23 cellular contexts compared by ENCODE assay signal in the genomic region with DNA sequence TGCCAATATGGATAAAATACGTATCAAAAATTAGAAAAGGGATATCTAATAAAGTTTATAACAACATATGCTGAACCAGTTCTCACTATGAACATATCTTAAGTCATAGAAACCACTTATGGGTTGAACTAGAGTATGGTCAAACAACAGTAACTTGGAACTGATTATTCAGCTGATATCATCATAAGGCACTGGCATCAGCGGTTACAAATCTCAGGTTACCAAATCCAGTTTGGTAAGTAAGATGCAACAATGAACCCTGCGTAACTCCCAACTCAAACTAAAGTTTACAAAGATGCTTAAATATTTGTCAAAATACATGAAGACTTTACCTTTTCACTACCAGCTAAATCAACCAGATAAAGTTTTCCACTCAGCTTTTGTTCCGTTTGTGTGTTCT. TPM values are rescaled to one million over a fixed set of nuclear protein-coding genes. Genes with fewer than 3 reads are reported as not detected.
DNase-seq lines count a peak whose midpoint lies in the region; ATAC-seq, FAIRE-seq and TF ChIP-seq lines count a peak whose summit lies in the region.
"Had no signal": no experiment of that assay in that cellular context is flagged by ENCODE, and none has a peak within 500 bp of the region (broad histone marks: within the 10 kb centered on the region; RNA-seq: fewer than 3 reads in every experiment).

No MANE protein-coding gene starts in this region.

- TF ChIP-seq POLR2A in A549 (IDR thresholded peaks at IDR 0.05; ENCODE audit: low read length): no peak

- H3K4me1 ChIP-seq in A549: peaks cover 12% of the 10 kb centered on the region; the same call in 1 of the 3 replicates
- peaks cover 3% of the 10 kb centered on the region; the same call in 1 of the 2 replicates for H3K4me1 ChIP-seq in PC-3 (ENCODE audit: insufficient read depth, low read length)

- TF ChIP-seq EP300 in A549 (IDR thresholded peaks at IDR 0.05): no peak

- FAIRE-seq in A549 (lab: Jason Lieb, UNC): peak; percentile 80
- FAIRE-seq in islet of Langerhans (lab: Jason Lieb, UNC): peak; percentile 17
- FAIRE-seq: GM18507, K562 had no signal

- no peaks in the 10 kb centered on the region for H3K9me2 ChIP-seq in PC-3 (replicated peaks; ENCODE audit: low read length)

- no TSS peak for BruUV-seq in PC-3 (replicated peaks; lab: Mats Ljungman, UMichigan)

- intact Hi-C loops in PC-3 (cut with micrococcal nuclease): no loop called here

- H3K27me3 Mint-ChIP-seq in activated T-cell treated with anti-CD3 and anti-CD28 coated beads, Interleukin-2, amount 50 U/mL, for 24 hours: no peaks in the 10 kb centered on the region
- H3K27me3 Mint-ChIP-seq in T-helper 2 cell treated with Interferon-gamma antibody and Interleukin-4, amounts not matched to agents 5 μg/mL and 100 μg/mL, for 36 hours (ENCODE audit: low read depth): no peaks in the 10 kb centered on the region
- H3K27me3 Mint-ChIP-seq: CD4-positive, CD25-positive, alpha-beta regulatory T cell had no signal

- DNase-seq in activated T-cell treated with anti-CD3 and anti-CD28 coated beads, Interleukin-2, amount 50 U/mL, for 24 hours: no peak
- no peak for DNase-seq in activated T-cell treated with anti-CD3 and anti-CD28 coated beads, Interleukin-2, amount 50 U/mL, for 1 hour
- DNase-seq in A549 (ENCODE audit: low read depth in 1 of 2, low spot score in 1 of 2) (no peak), PC-3 (peak; percentile 23), NCI-H1436 (lab: John Stamatoyannopoulos, UW) (no peak), EL (no peak)
- no peak for DNase-seq in T-helper 2 cell treated with Interferon-gamma antibody and Interleukin-4, amounts not matched to agents 5 μg/mL and 100 μg/mL, for 36 hours (ENCODE audit: low spot score)
- DNase-seq: CD4-positive, CD25-positive, alpha-beta regulatory T cell; GM23248; H9; Kasumi-1; MG63; NCI-H1105 treated with DMSO at 0.1 percent for 48 hours; NCI-H2029; NCI-H446 treated with DMSO at 0.1 percent for 48 hours; NCI-H526 treated with DMSO at 0.1 percent for 48 hours; RPMI8226; SHP77 had no signal

- no peak overlapping the region for H3K9ac ChIP-seq in PC-3 (ENCODE audit: low read length)
- H3K9ac ChIP-seq: BLaER1, GM23248 had no signal

- TF ChIP-seq CTCF in A549 (IDR thresholded peaks at IDR 0.05) (no peak), PC-3 (conservative IDR thresholded peaks at IDR 0.05; ENCODE audit: low read depth, low read length) (no peak)

- H3K4me3 Mint-ChIP-seq in activated T-cell treated with anti-CD3 and anti-CD28 coated beads, Interleukin-2, amount 50 U/mL, for 24 hours: no peak overlapping the region
- H3K4me3 Mint-ChIP-seq in T-helper 2 cell treated with Interferon-gamma antibody and Interleukin-4, amounts not matched to agents 5 μg/mL and 100 μg/mL, for 36 hours: no peak overlapping the region
- H3K4me3 Mint-ChIP-seq: CD4-positive, CD25-positive, alpha-beta regulatory T cell; H9 had no signal

- H4K20me1 ChIP-seq in PC-3 (ENCODE audit: low read length): peaks cover 26% of the 10 kb centered on the region

- H3K4me3 ChIP-seq in A549 (no peak overlapping the region), PC-3 (ENCODE audit: low read length) (no peak overlapping the region)
- H3K4me3 ChIP-seq: BLaER1, GM23248, K562, MG63, SK-N-MC had no signal

- CTCF ChIA-PET in A549 (lab: Yijun Ruan, JAX): no interaction called here
- CTCF ChIA-PET in PC-3 (lab: Charles Lee): no interaction called here

- no peaks in the 10 kb centered on the region for H3K9me3 Mint-ChIP-seq in activated T-cell treated with anti-CD3 and anti-CD28 coated beads, Interleukin-2, amount 50 U/mL, for 24 hours
- no peaks in the 10 kb centered on the region for H3K9me3 Mint-ChIP-seq in T-helper 2 cell treated with Interferon-gamma antibody and Interleukin-4, amounts not matched to agents 5 μg/mL and 100 μg/mL, for 36 hours
- H3K9me3 Mint-ChIP-seq: CD4-positive, CD25-positive, alpha-beta regulatory T cell; H9 had no signal

- H3K4me2 ChIP-seq in A549 (no peak overlapping the region), PC-3 (ENCODE audit: low read length) (no peak overlapping the region)
- H3K4me2 ChIP-seq: BLaER1 had no signal

- peaks cover 38% of the 10 kb centered on the region for H3K79me2 ChIP-seq in PC-3 (ENCODE audit: low read length)

- H2AFZ ChIP-seq in PC-3 (ENCODE audit: low read length): no peak overlapping the region
- H2AFZ ChIP-seq: GM23248 had no signal

- H3K27ac ChIP-seq in A549 (no peak overlapping the region), PC-3 (ENCODE audit: low read length) (no peak overlapping the region)
- H3K27ac ChIP-seq: BLaER1, GM23248, SK-N-MC had no signal

- TF ChIP-seq RAD21 in A549 (conservative IDR thresholded peaks at IDR 0.05 in 1 of 2, IDR thresholded peaks at IDR 0.05 in 1 of 2): no peak

- H3K9me3 ChIP-seq in A549 (no peaks in the 10 kb centered on the region), PC-3 (ENCODE audit: low read length) (no peaks in the 10 kb centered on the region)
- H3K9me3 ChIP-seq: BLaER1, MG63 had no signal

- peaks cover 15% of the 10 kb centered on the region for H3K4me1 Mint-ChIP-seq in activated T-cell treated with anti-CD3 and anti-CD28 coated beads, Interleukin-2, amount 50 U/mL, for 24 hours (ENCODE audit: low read depth)
- peaks cover 21% of the 10 kb centered on the region for H3K4me1 Mint-ChIP-seq in T-helper 2 cell treated with Interferon-gamma antibody and Interleukin-4, amounts not matched to agents 5 μg/mL and 100 μg/mL, for 36 hours (ENCODE audit: low read depth)

- H3K27me3 ChIP-seq in PC-3 (ENCODE audit: low read length): no peaks in the 10 kb centered on the region
- H3K27me3 ChIP-seq: BLaER1, MG63 had no signal

- H3K27ac Mint-ChIP-seq in activated T-cell treated with anti-CD3 and anti-CD28 coated beads, Interleukin-2, amount 50 U/mL, for 24 hours: peak overlapping the region; percentile 37
- no peak overlapping the region for H3K27ac Mint-ChIP-seq in T-helper 2 cell treated with Interferon-gamma antibody and Interleukin-4, amounts not matched to agents 5 μg/mL and 100 μg/mL, for 36 hours

- peaks cover 96% of the 10 kb centered on the region for H3K36me3 Mint-ChIP-seq in activated T-cell treated with anti-CD3 and anti-CD28 coated beads, Interleukin-2, amount 50 U/mL, for 24 hours (ENCODE audit: low read depth)
- peaks cover 63% of the 10 kb centered on the region for H3K36me3 Mint-ChIP-seq in T-helper 2 cell treated with Interferon-gamma antibody and Interleukin-4, amounts not matched to agents 5 μg/mL and 100 μg/mL, for 36 hours (ENCODE audit: low read depth)

- no peaks in the 10 kb centered on the region for H3F3A ChIP-seq in PC-3 (ENCODE audit: low read length, unreplicated experiment)

- ATAC-seq in A549 (no peak), PC-3 (no peak)
- ATAC-seq: K562 had no signal

- POLR2A ChIA-PET in A549 (lab: Yijun Ruan, JAX): interaction anchor here (0.5 kb wide), 1 partner anchor 10 kb away, joined by 4 read pairs; no protein-coding TSS in a partner anchor
- POLR2A ChIA-PET in PC-3 (lab: Charles Lee; ENCODE audit: unreplicated experiment): no interaction called here

- 89% methylated on average over 4 of the region's 4 CpGs for WGBS in A549 (ENCODE audit: missing lambda C conversion rate)

- peaks cover 56% of the 10 kb centered on the region for H3K36me3 ChIP-seq in PC-3 (ENCODE audit: low read depth, low read length)

TF ChIP-seq in A549, 52 proteins besides CTCF, POLR2A, EP300 and RAD21:
- no peak for TF ChIP-seq POLR2AphosphoS2 (conservative IDR thresholded peaks at IDR 0.05; ENCODE audit: low read length)
- TF ChIP-seq MAFK (IDR thresholded peaks at IDR 0.05; ENCODE audit: partially characterized antibody): no peak
- TF ChIP-seq FOSB (CRISPR knock-in tag; IDR thresholded peaks at IDR 0.05): no peak
- TF ChIP-seq, protein P1, sequence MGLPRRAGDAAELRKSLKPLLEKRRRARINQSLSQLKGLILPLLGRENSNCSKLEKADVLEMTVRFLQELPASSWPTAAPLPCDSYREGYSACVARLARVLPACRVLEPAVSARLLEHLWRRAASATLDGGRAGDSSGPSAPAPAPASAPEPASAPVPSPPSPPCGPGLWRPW (IDR thresholded peaks at IDR 0.05): no peak
- no peak for TF ChIP-seq CEBPB (IDR thresholded peaks at IDR 0.05)
- TF ChIP-seq PHF8 (IDR thresholded peaks at IDR 0.05; ENCODE audit: borderline replicate concordance, low read depth): no peak
- TF ChIP-seq HDAC2 (IDR thresholded peaks at IDR 0.05): no peak
- no peak for TF ChIP-seq CBX8 (IDR thresholded peaks at IDR 0.05)
- TF ChIP-seq, protein P2, sequence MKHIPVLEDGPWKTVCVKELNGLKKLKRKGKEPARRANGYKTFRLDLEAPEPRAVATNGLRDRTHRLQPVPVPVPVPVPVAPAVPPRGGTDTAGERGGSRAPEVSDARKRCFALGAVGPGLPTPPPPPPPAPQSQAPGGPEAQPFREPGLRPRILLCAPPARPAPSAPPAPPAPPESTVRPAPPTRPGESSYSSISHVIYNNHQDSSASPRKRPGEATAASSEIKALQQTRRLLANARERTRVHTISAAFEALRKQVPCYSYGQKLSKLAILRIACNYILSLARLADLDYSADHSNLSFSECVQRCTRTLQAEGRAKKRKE (CRISPR knock-in tag; IDR thresholded peaks at IDR 0.05; ENCODE audit: low read depth): no peak

RNA-seq across cellular contexts. Expression of a gene that starts 19.3 kb away (rescaled TPM):
- polyA plus RNA-seq in A549 (2011; rRNA removed) (89.6 and 124 TPM in 2 replicates), A549 (2017; fragmentation: RNase III; extraction: RNeasy Plus Mini Kit Qiagen cat#74134 plus additional on column Dnase treatment) (78.9 to 84.6 TPM (median 81.9 TPM) in 3 replicates)
- 16.9 and 17.1 TPM in 2 replicates for polyA plus RNA-seq in A549 (2012; cell fraction: cytosol; rRNA removed)
- 13.4 and 14.5 TPM in 2 replicates for polyA plus RNA-seq in A549 (2012; cell fraction: nucleus; rRNA removed)
- polyA minus RNA-seq in A549 (2011; rRNA and poly(A)+ RNA removed): 41.6 and 42.2 TPM in 2 replicates
- 76.7 and 84.4 TPM in 2 replicates for total RNA-seq in PC-3 (2014; rRNA removed)
